ENCODE assay signal across 29 cellular contexts in genomic region chr14:21168055-21168454, GRCh38. TPM values are rescaled to one million over a fixed set of nuclear protein-coding genes. Genes with fewer than 3 reads are reported as not detected.
DNase-seq lines count a peak whose midpoint lies in the region; ATAC-seq and TF ChIP-seq lines count a peak whose summit lies in the region.
"Had no signal": no experiment of that assay in that cellular context is flagged by ENCODE, and none has a peak within 500 bp of the region (broad histone marks: within the 10 kb centered on the region; RNA-seq: fewer than 3 reads in every experiment).

No MANE protein-coding gene starts in this region.

- no peaks in the 10 kb centered on the region for H3K4me1 Mint-ChIP-seq in stimulated activated memory B cell treated with anti-CD40 and anti-IgM and Interleukin-4, amounts not matched to agents 10 μg/mL and 1 μg/mL and 100 μg/mL, for 72 hours
- H3K4me1 Mint-ChIP-seq: activated B cell treated with CpG ODN at 0.5 μM for 24 hours, IgD-negative memory B cell had no signal

- no peak for TF ChIP-seq CTCF in GM12865 (IDR thresholded peaks at IDR 0.05; ENCODE audit: insufficient read depth, low read depth, low read length, missing control alignments)

- DNase-seq in A172 (ENCODE audit: low spot score) (peak; percentile 2), GM12865 (ENCODE audit: low read depth) (peak; percentile 9), RPMI7951 (ENCODE audit: low read depth) (peak; percentile 41), superior temporal gyrus (ENCODE audit: extremely low spot score) (no peak)
- DNase-seq in effector CD4-positive, alpha-beta T cell = no peak
- DNase-seq: activated B cell treated with CpG ODN at 0.5 μM for 24 hours; activated CD4-positive, alpha-beta T cell treated with anti-CD3 and anti-CD28 coated beads, Interleukin-2, amount 50 U/mL, for 48 hours; activated effector memory CD4-positive, alpha-beta T cell treated with Interleukin-2 at 50 U/mL for 16 hours; body of pancreas; DMS153; dorsolateral prefrontal cortex; GF-D8; heart left ventricle; left cardiac atrium; NCI-H1105; NCI-H187 treated with DMSO at 0.1 percent for 48 hours; NCI-H526; ovary; small intestine; stimulated activated CD8-positive, alpha-beta memory T cell treated with anti-CD3 and anti-CD28 coated beads, Interleukin-4, amount 100 ng/mL, for 48 hours had no signal

- H3K36me3 Mint-ChIP-seq in stimulated activated memory B cell treated with anti-CD40 and anti-IgM and Interleukin-4, amounts not matched to agents 10 μg/mL and 1 μg/mL and 100 μg/mL, for 72 hours = peaks cover 5% of the 10 kb centered on the region
- H3K36me3 Mint-ChIP-seq: IgD-negative memory B cell had no signal

- H3K4me3 Mint-ChIP-seq in stimulated activated memory B cell treated with anti-CD40 and anti-IgM and Interleukin-4, amounts not matched to agents 10 μg/mL and 1 μg/mL and 100 μg/mL, for 72 hours = no peak overlapping the region
- H3K4me3 Mint-ChIP-seq: activated B cell treated with CpG ODN at 0.5 μM for 24 hours, IgD-negative memory B cell had no signal

- H3K27ac Mint-ChIP-seq in stimulated activated memory B cell treated with anti-CD40 and anti-IgM and Interleukin-4, amounts not matched to agents 10 μg/mL and 1 μg/mL and 100 μg/mL, for 72 hours = no peak overlapping the region
- H3K27ac Mint-ChIP-seq: activated B cell treated with CpG ODN at 0.5 μM for 24 hours, IgD-negative memory B cell had no signal

- ATAC-seq in esophagus mucosa = peak; percentile 17
- no peak for ATAC-seq in stimulated activated memory B cell treated with anti-CD40 and anti-IgM and Interleukin-4, amounts not matched to agents 10 μg/mL and 1 μg/mL and 100 μg/mL, for 72 hours
- ATAC-seq: body of pancreas, heart left ventricle, left cardiac atrium, Panc1 had no signal

- peaks cover 67% of the 10 kb centered on the region for H3K27me3 Mint-ChIP-seq in stimulated activated memory B cell treated with anti-CD40 and anti-IgM and Interleukin-4, amounts not matched to agents 10 μg/mL and 1 μg/mL and 100 μg/mL, for 72 hours

- H3K9me3 Mint-ChIP-seq in stimulated activated memory B cell treated with anti-CD40 and anti-IgM and Interleukin-4, amounts not matched to agents 10 μg/mL and 1 μg/mL and 100 μg/mL, for 72 hours = peaks cover 13% of the 10 kb centered on the region
- H3K9me3 Mint-ChIP-seq: activated B cell treated with CpG ODN at 0.5 μM for 24 hours had no signal

- no peak overlapping the region for H3K4me3 ChIP-seq in GM12865 (ENCODE audit: low read depth, low read length)
- H3K4me3 ChIP-seq: BLaER1, body of pancreas, dorsolateral prefrontal cortex, heart left ventricle, ovary, SJSA1, upper lobe of left lung had no signal

RNA-seq across cellular contexts. Expression of gene OR5AU1, which starts 12.2 kb away (rescaled TPM):
- total RNA-seq in A172 (2014; rRNA removed; shearing (Covaris generic)) = not detected in 2 replicates
- total RNA-seq in RPMI7951 (2014; rRNA removed; shearing (Covaris generic)) = not detected in 2 replicates
- total RNA-seq in esophagus mucosa = not detected
- total RNA-seq: activated B cell treated with CpG ODN at 0.5 μM for 24 hours, body of pancreas, cerebellum, dorsolateral prefrontal cortex, heart left ventricle, left cardiac atrium, lung microvascular endothelial cell, ovary, SJSA1, upper lobe of left lung had no signal

Comparison
In these comparisons a context has a peak if more than half of its experiments do, and no peak if none do; other contexts are left out.
1. DNase-seq: peak in A172 (single experiment), GM12865 (single experiment) and RPMI7951 (single experiment); none in effector CD4-positive, alpha-beta T cell (single experiment) and superior temporal gyrus (single experiment).